In genomic region chr19:35246466-35247096, GRCh38 we compare ENCODE assay signal across 21 cellular contexts. TPM values are rescaled to one million over a fixed set of nuclear protein-coding genes. Genes with fewer than 3 reads are reported as not detected.
DNase-seq lines count a peak whose midpoint lies in the region; ATAC-seq, FAIRE-seq and TF ChIP-seq lines count a peak whose summit lies in the region.
"Had no signal": no experiment of that assay in that cellular context is flagged by ENCODE, and none has a peak within 500 bp of the region (broad histone marks: within the 10 kb centered on the region; RNA-seq: fewer than 3 reads in every experiment).

No MANE protein-coding gene starts in this region.

- peak overlapping the region; percentile 92 for H3K4me3 Mint-ChIP-seq in MCF 10A (ENCODE audit: unreplicated experiment)
- H3K4me3 Mint-ChIP-seq in type B pancreatic cell, result peak overlapping the region; percentile 61

- peaks cover 10 to 27% of the 10 kb centered on the region in 2 experiments for H3K79me2 ChIP-seq in H1 (ENCODE audit: control insufficient read depth in 1 of 2, insufficient read depth in 2 of 2, low read length in 2 of 2)

- no peak overlapping the region for H4K5ac ChIP-seq in H1 (ENCODE audit: insufficient read length, low read depth, low read length)

- no peak overlapping the region for H3K4ac ChIP-seq in H1 (replicated peaks; ENCODE audit: insufficient read length, low read depth, low read length)

- H3K9me3 Mint-ChIP-seq in MCF 10A (ENCODE audit: unreplicated experiment) (peaks cover 8% of the 10 kb centered on the region), type B pancreatic cell (no peaks in the 10 kb centered on the region)

- H3K9me3 ChIP-seq in breast epithelium (no peaks in the 10 kb centered on the region), Panc1 (ENCODE audit: control insufficient read depth, insufficient read depth, low read depth, low read length) (no peaks in the 10 kb centered on the region; the same call in 1 of the 2 replicates), H1 (ENCODE audit: insufficient read depth in 2 of 2, low read depth in 1 of 2, low read length in 1 of 2) (no peaks in the 10 kb centered on the region)

- H3K27ac ChIP-seq in breast epithelium (no peak overlapping the region), Panc1 (ENCODE audit: low read length) (peak overlapping the region; percentile 85; the same call in 1 of the 2 replicates), H1 (ENCODE audit: low read depth, low read length) (peak overlapping the region; percentile 100; the same call in 1 of the 2 replicates)

- WGBS in H1 (ENCODE audit: extremely low coverage in 1 of 2, insufficient coverage in 1 of 2, insufficient read length in 1 of 2, insufficient replicate concordance in 2 of 2, low coverage in 1 of 2, low lambda C conversion rate in 2 of 2, missing lambda C conversion rate in 1 of 2), 2 experiments, result 90% methylated on average over 4 of the region's 4 CpGs; no CpG with 5 or more reads in 1 of the 2 experiments

- peak overlapping the region in 1 of 2 experiments; percentile 83; a peak in 2 of 4 replicates for H3K4me2 ChIP-seq in H1 (ENCODE audit: insufficient read depth in 1 of 2, low read depth in 2 of 2, low read length in 2 of 2)

- H4K8ac ChIP-seq in H1 (ENCODE audit: extremely low read depth, insufficient read depth, low read length), result no peak overlapping the region

- H2AK5ac ChIP-seq in H1 (ENCODE audit: low read depth, low read length), result no peak overlapping the region

- H3K79me1 ChIP-seq in H1 (ENCODE audit: low read depth, low read length), result peaks cover 2% of the 10 kb centered on the region; the same call in 1 of the 2 replicates

- no peaks in the 10 kb centered on the region for H3K27me3 ChIP-seq in breast epithelium
- H3K27me3 ChIP-seq in Panc1 (ENCODE audit: control insufficient read depth, insufficient read depth, low read length), result peaks cover 29% of the 10 kb centered on the region
- no peaks in the 10 kb centered on the region for H3K27me3 ChIP-seq in H1 (replicated peaks in 1 of 4; ENCODE audit: control insufficient read depth in 3 of 4, extremely low read depth in 1 of 4, insufficient read depth in 3 of 4, low read length in 3 of 4)

- POLR2A ChIA-PET in MCF 10A (lab: Yijun Ruan, JAX) (no interaction called here), Panc1 (lab: Charles Lee) (no interaction called here), H1 (lab: Charles Lee; ENCODE audit: partially characterized antibody) (no interaction called here)

- no peak overlapping the region for H3K14ac ChIP-seq in H1 (ENCODE audit: insufficient read length)

- H2AFZ ChIP-seq in H1 (ENCODE audit: low read length), result no peak overlapping the region

- H2BK20ac ChIP-seq in H1 (ENCODE audit: low read length), result peak overlapping the region; percentile 76; the same call in 1 of the 2 replicates

- peaks cover 13 to 14% of the 10 kb centered on the region in 2 experiments for H4K20me1 ChIP-seq in H1 (replicated peaks in 1 of 2; ENCODE audit: control insufficient read depth in 1 of 2, insufficient read depth in 2 of 2, low read length in 2 of 2)

- H3K4me1 Mint-ChIP-seq in MCF 10A (ENCODE audit: insufficient read depth, unreplicated experiment) (peaks cover 16% of the 10 kb centered on the region), type B pancreatic cell (ENCODE audit: unreplicated experiment) (peaks cover 13% of the 10 kb centered on the region)

- no peak for TF ChIP-seq RAD21 in H1 (IDR thresholded peaks at IDR 0.05 in 1 of 2, conservative IDR thresholded peaks at IDR 0.05 in 1 of 2; ENCODE audit: low read depth in 2 of 2, low read length in 2 of 2)

- H3K36me3 Mint-ChIP-seq in MCF 10A (ENCODE audit: insufficient read depth, unreplicated experiment) (peaks cover 13% of the 10 kb centered on the region), type B pancreatic cell (no peaks in the 10 kb centered on the region)

- no peak overlapping the region for H2BK5ac ChIP-seq in H1 (ENCODE audit: low read depth, low read length)

- intact Hi-C loops in MCF 10A (cut with micrococcal nuclease), result loop anchor here (10.0 kb wide), 1 partner anchor 182 kb away; no protein-coding TSS in a partner anchor
- intact Hi-C loops in breast epithelium (cut with DNase I; ENCODE audit: low total_unique reads), result no loop called here
- intact Hi-C loops in Panc1 (cut with micrococcal nuclease; ENCODE audit: unreplicated experiment), result no loop called here

- H3K56ac ChIP-seq in H1 (replicated peaks; ENCODE audit: insufficient read length, low read depth, low read length), result no peak overlapping the region

- in situ Hi-C loops in Panc1 (cut with HindIII; ENCODE audit: low pct_unique_long_range_greater_than_20kb, low sequenced_read_pairs), result no loop called here

- H3K4me3 ChIP-seq in breast epithelium (no peak overlapping the region), Panc1 (ENCODE audit: low read depth in 2 of 2, low read length in 2 of 2) (no peak overlapping the region), H1 (ENCODE audit: extremely low read depth in 1 of 4, insufficient read depth in 2 of 4, low read depth in 3 of 4, low read length in 4 of 4) (peak overlapping the region in 1 of 4 experiments; percentile 90; a peak in 2 of 8 replicates)

- H3K4me1 ChIP-seq in breast epithelium (peaks cover 0 to 6% of the 10 kb centered on the region in 2 donors), Panc1 (ENCODE audit: control insufficient read depth, insufficient read depth, low read length) (peaks cover 4% of the 10 kb centered on the region; the same call in 1 of the 2 replicates), H1 (replicated peaks in 1 of 4; ENCODE audit: control insufficient read depth in 3 of 4, insufficient read depth in 4 of 4, low read length in 3 of 4) (peaks cover 0 to 8% (median 7%) of the 10 kb centered on the region in 4 experiments; a peak in 6 of 7 replicates)

- CTCF ChIA-PET in MCF 10A (lab: Yijun Ruan, JAX) (no interaction called here), Panc1 (lab: Charles Lee) (no interaction called here), H1 (lab: Charles Lee; ENCODE audit: partially characterized antibody) (no interaction called here)

- TF ChIP-seq POLR2A in breast epithelium (IDR thresholded peaks at IDR 0.05) (no peak), H1 (IDR thresholded peaks at IDR 0.05; ENCODE audit: control extremely low read depth in 1 of 2, low read depth in 2 of 2, low read length in 2 of 2) (no peak)

- H2BK12ac ChIP-seq in H1 (ENCODE audit: low read depth, low read length), result no peak overlapping the region; the same call in 1 of the 2 replicates

- TF ChIP-seq EP300 in H1 (IDR thresholded peaks at IDR 0.05; ENCODE audit: borderline replicate concordance in 1 of 2, low read depth in 2 of 2, low read length in 2 of 2), result no peak

- peaks cover 10% of the 10 kb centered on the region; the same call in 1 of the 2 replicates for H3K23me2 ChIP-seq in H1 (ENCODE audit: low read depth, low read length)

- peak overlapping the region; percentile 70 for H2BK120ac ChIP-seq in H1 (replicated peaks; ENCODE audit: low read depth, low read length)

- H4K91ac ChIP-seq in H1 (replicated peaks; ENCODE audit: insufficient read length, low read length), result no peak overlapping the region

- H2BK15ac ChIP-seq in H1 (ENCODE audit: low read length), result no peak overlapping the region

- no peak overlapping the region for H3K23ac ChIP-seq in H1 (ENCODE audit: insufficient read length)

- H3K9ac ChIP-seq in H1 (replicated peaks in 1 of 4; ENCODE audit: extremely low read depth in 1 of 4, low read depth in 3 of 4, low read length in 3 of 4), result no peak overlapping the region; a peak in 1 of 7 replicates

- BruUV-seq in MCF 10A (replicated peaks; lab: Mats Ljungman, UMichigan) (no TSS peak), Panc1 (replicated peaks; lab: Mats Ljungman, UMichigan) (no TSS peak)

- H3K36me3 ChIP-seq in breast epithelium (no peaks in the 10 kb centered on the region), Panc1 (ENCODE audit: control insufficient read depth, insufficient read depth, low read length) (no peaks in the 10 kb centered on the region; the same call in 1 of the 2 replicates), H1 (ENCODE audit: control insufficient read depth in 2 of 4, insufficient read depth in 4 of 4, low read length in 3 of 4) (peaks cover 6 to 15% (median 11%) of the 10 kb centered on the region in 4 experiments; a peak in 7 of 8 replicates)

- FAIRE-seq in H1 (lab: Jason Lieb, UNC), result no peak
- FAIRE-seq: HepG2 had no signal

- DNase-seq in MCF 10A (ENCODE audit: unreplicated experiment) (no peak), breast epithelium (ENCODE audit: low spot score in 2 of 2) (no peak), Panc1 (ENCODE audit: low read depth, low spot score) (no peak), H1 (ENCODE audit: low read depth in 1 of 2, low spot score in 2 of 2) (no peak), type B pancreatic cell (ENCODE audit: extremely low spot score, unreplicated experiment) (no peak), NCI-H128 (lab: John Stamatoyannopoulos, UW; ENCODE audit: unreplicated experiment) (no peak)
- DNase-seq: activated CD4-positive, alpha-beta T cell treated with anti-CD3 and anti-CD28 coated beads, Interleukin-2, amount 50 U/mL, for 1 hour; activated effector memory CD4-positive, alpha-beta T cell treated with anti-CD3 and anti-CD28 coated beads, Interleukin-2, amount 50 U/mL, for 16 hours; AML-193; DMS53; effector CD8-positive, alpha-beta T cell; hypothalamus; left colon; NCI-H1092; retina had no signal

- TF ChIP-seq CTCF in MCF 10A (IDR thresholded peaks at IDR 0.05; ENCODE audit: unreplicated experiment) (no peak), breast epithelium (IDR thresholded peaks at IDR 0.05) (no peak), Panc1 (IDR thresholded peaks at IDR 0.05) (no peak), H1 (IDR thresholded peaks at IDR 0.05; ENCODE audit: control extremely low read depth in 1 of 3, insufficient read depth in 1 of 3, low read depth in 1 of 3, low read length in 3 of 3) (no peak), type B pancreatic cell (conservative IDR thresholded peaks at IDR 0.05) (no peak)

- ATAC-seq in Panc1, result no peak
- ATAC-seq in HG02870 (IDR thresholded peaks at IDR 0.05; ENCODE audit: unreplicated experiment), result no peak
- no peak for ATAC-seq in GM18498 (IDR thresholded peaks at IDR 0.05; ENCODE audit: unreplicated experiment)
- ATAC-seq: HepG2, left colon, Right ventricle myocardium inferior had no signal

- no peak overlapping the region for H3K18ac ChIP-seq in H1 (ENCODE audit: extremely low read depth, low read length)

- peaks cover 6% of the 10 kb centered on the region for H3K27me3 Mint-ChIP-seq in MCF 10A (ENCODE audit: insufficient read depth, unreplicated experiment)
- peaks cover 65% of the 10 kb centered on the region for H3K27me3 Mint-ChIP-seq in type B pancreatic cell

- no peak overlapping the region for H3K27ac Mint-ChIP-seq in MCF 10A (ENCODE audit: low read depth, unreplicated experiment)
- H3K27ac Mint-ChIP-seq in type B pancreatic cell, result peak overlapping the region; percentile 98

RNA-seq across cellular contexts. Expression of gene LSR, which starts 2.2 kb away (rescaled TPM):
- total RNA-seq in MCF 10A (2022), result 60.6 and 64.1 TPM in 2 replicates
- 10 to 100 TPM in 2 of 3 donors, 1 to 10 TPM in 1; 3.7 to 37.5 (median 35.1) TPM for total RNA-seq in breast epithelium
- 64.7 TPM for total RNA-seq in Panc1 (2021; ENCODE audit: unreplicated experiment)
- 124 TPM for polyA plus RNA-seq in Panc1 (2012; ENCODE audit: insufficient read length)
- total RNA-seq in H1 (2021; fragmentation: NEBNext Ultra II Directional; extraction: Animal tissue kit (Norgen Biotek cat#: 25700)), result 159 and 166 TPM in 2 replicates
- polyA plus RNA-seq in H1 (2011; rRNA removed), result 186 and 296 TPM in 2 replicates
- polyA plus RNA-seq in H1 (2011; cell fraction: cytosol; rRNA removed), result 106 TPM
- polyA plus RNA-seq in H1 (2011; cell fraction: nucleus; rRNA removed), result 204 TPM
- polyA plus RNA-seq in H1 (2012, experiment 1 of 2), result 145 to 238 TPM (median 230 TPM) in 4 replicates
- 175 TPM for polyA plus RNA-seq in H1 (2012, experiment 2 of 2)
- 208 TPM for polyA plus RNA-seq in H1 (2013, experiment 1 of 2)
- 218 TPM for polyA plus RNA-seq in H1 (2013, experiment 2 of 2)
- polyA minus RNA-seq in H1 (2011; rRNA and poly(A)+ RNA removed), result 87.1 and 93.1 TPM in 2 replicates
- polyA minus RNA-seq in H1 (2011; cell fraction: cytosol; rRNA and poly(A)+ RNA removed), result 222 TPM
- polyA minus RNA-seq in H1 (2011; cell fraction: nucleus; rRNA and poly(A)+ RNA removed), result 191 TPM
- 78.5 and 155 TPM in 2 replicates for total RNA-seq in type B pancreatic cell (ENCODE audit: low replicate concordance)

RNA-seq across cellular contexts. Expression of gene FAM187B, which starts 18.0 kb away (rescaled TPM):
- total RNA-seq in MCF 10A (2022) (not detected in 2 replicates), breast epithelium (under 1 TPM in 1 of 3 donors, not detected in 2; 0.44 TPM), Panc1 (2021; ENCODE audit: unreplicated experiment) (not detected), type B pancreatic cell (ENCODE audit: low replicate concordance) (not detected in 2 replicates)
- polyA plus RNA-seq in Panc1 (2012; ENCODE audit: insufficient read length), result not detected
- total RNA-seq in H1 (2021; fragmentation: NEBNext Ultra II Directional; extraction: Animal tissue kit (Norgen Biotek cat#: 25700)), result not detected in 2 replicates
- polyA plus RNA-seq in H1 (2011; rRNA removed), result 0.09 TPM in 1 of 2 replicates, not detected in the other
- 0.06 TPM for polyA plus RNA-seq in H1 (2011; cell fraction: cytosol; rRNA removed)
- polyA plus RNA-seq in H1 (2011; cell fraction: nucleus; rRNA removed), result 0.19 TPM
- not detected in 4 replicates for polyA plus RNA-seq in H1 (2012, experiment 1 of 2)
- polyA plus RNA-seq in H1 (2012, experiment 2 of 2), result not detected
- not detected for polyA plus RNA-seq in H1 (2013, experiment 1 of 2)
- not detected for polyA plus RNA-seq in H1 (2013, experiment 2 of 2)
- polyA minus RNA-seq in H1 (2011; rRNA and poly(A)+ RNA removed), result not detected in 2 replicates
- not detected for polyA minus RNA-seq in H1 (2011; cell fraction: cytosol; rRNA and poly(A)+ RNA removed)
- polyA minus RNA-seq in H1 (2011; cell fraction: nucleus; rRNA and poly(A)+ RNA removed), result not detected
- total RNA-seq: HepG2, left colon, myocyte, Right ventricle myocardium inferior, subcutaneous adipose tissue had no signal
- polyA plus RNA-seq: HepG2 had no signal

RNA-seq across cellular contexts. Expression of gene USF2, which starts 22.2 kb away (rescaled TPM):
- 81.6 and 95.7 TPM in 2 replicates for total RNA-seq in MCF 10A (2022)
- 100 to 1,000 TPM in 1 of 3 donors, 10 to 100 TPM in 2; 72.7 to 117 (median 77.3) TPM for total RNA-seq in breast epithelium
- total RNA-seq in Panc1 (2021; ENCODE audit: unreplicated experiment), result 121 TPM
- 261 TPM for polyA plus RNA-seq in Panc1 (2012; ENCODE audit: insufficient read length)
- 109 and 113 TPM in 2 replicates for total RNA-seq in H1 (2021; fragmentation: NEBNext Ultra II Directional; extraction: Animal tissue kit (Norgen Biotek cat#: 25700))
- polyA plus RNA-seq in H1 (2011; rRNA removed), result 74.1 and 119 TPM in 2 replicates
- polyA plus RNA-seq in H1 (2011; cell fraction: cytosol; rRNA removed), result 142 TPM
- 268 TPM for polyA plus RNA-seq in H1 (2011; cell fraction: nucleus; rRNA removed)
- polyA plus RNA-seq in H1 (2012, experiment 1 of 2), result 112 to 133 TPM (median 125 TPM) in 4 replicates
- polyA plus RNA-seq in H1 (2012, experiment 2 of 2), result 90.5 TPM
- polyA plus RNA-seq in H1 (2013, experiment 1 of 2), result 70.6 TPM
- polyA plus RNA-seq in H1 (2013, experiment 2 of 2), result 72.7 TPM
- 29.0 and 60.8 TPM in 2 replicates for polyA minus RNA-seq in H1 (2011; rRNA and poly(A)+ RNA removed)
- 79.1 TPM for polyA minus RNA-seq in H1 (2011; cell fraction: cytosol; rRNA and poly(A)+ RNA removed)
- 82.7 TPM for polyA minus RNA-seq in H1 (2011; cell fraction: nucleus; rRNA and poly(A)+ RNA removed)
- total RNA-seq in type B pancreatic cell (ENCODE audit: low replicate concordance), result 107 and 133 TPM in 2 replicates

RNA-seq across cellular contexts. Expression of gene HAMP, which starts 35.7 kb away (rescaled TPM):
- total RNA-seq in MCF 10A (2022), result not detected in 2 replicates
- total RNA-seq in breast epithelium, result 1 to 10 TPM in 1 of 3 donors, not detected in 2; 1.5 TPM
- 0.31 TPM for total RNA-seq in Panc1 (2021; ENCODE audit: unreplicated experiment)
- polyA plus RNA-seq in Panc1 (2012; ENCODE audit: insufficient read length), result not detected
- not detected in 2 replicates for total RNA-seq in H1 (2021; fragmentation: NEBNext Ultra II Directional; extraction: Animal tissue kit (Norgen Biotek cat#: 25700))
- 0.06 and 0.08 TPM in 2 replicates for polyA plus RNA-seq in H1 (2011; rRNA removed)
- not detected for polyA plus RNA-seq in H1 (2011; cell fraction: cytosol; rRNA removed)
- polyA plus RNA-seq in H1 (2011; cell fraction: nucleus; rRNA removed), result not detected
- polyA plus RNA-seq in H1 (2012, experiment 1 of 2), result 0.20 TPM in 1 of 4 replicates, not detected in the others
- polyA plus RNA-seq in H1 (2012, experiment 2 of 2), result not detected
- polyA plus RNA-seq in H1 (2013, experiment 1 of 2), result 0.12 TPM
- polyA plus RNA-seq in H1 (2013, experiment 2 of 2), result 0.07 TPM
- not detected in 2 replicates for polyA minus RNA-seq in H1 (2011; rRNA and poly(A)+ RNA removed)
- polyA minus RNA-seq in H1 (2011; cell fraction: cytosol; rRNA and poly(A)+ RNA removed), result not detected
- polyA minus RNA-seq in H1 (2011; cell fraction: nucleus; rRNA and poly(A)+ RNA removed), result not detected
- total RNA-seq in type B pancreatic cell (ENCODE audit: low replicate concordance), result 0.59 and 1.2 TPM in 2 replicates
- total RNA-seq: left colon, myocyte, Right ventricle myocardium inferior, subcutaneous adipose tissue had no signal

RNA-seq across cellular contexts. Expression of gene MAG, which starts 45.4 kb away (rescaled TPM):
- not detected in 2 replicates for total RNA-seq in MCF 10A (2022)
- 1 to 10 TPM in 1 of 3 donors, not detected in 2; 4.2 TPM for total RNA-seq in breast epithelium
- total RNA-seq in Panc1 (2021; ENCODE audit: unreplicated experiment), result not detected
- polyA plus RNA-seq in Panc1 (2012; ENCODE audit: insufficient read length), result not detected
- total RNA-seq in H1 (2021; fragmentation: NEBNext Ultra II Directional; extraction: Animal tissue kit (Norgen Biotek cat#: 25700)), result 0.46 and 1.3 TPM in 2 replicates
- 0.20 and 0.72 TPM in 2 replicates for polyA plus RNA-seq in H1 (2011; rRNA removed)
- 0.41 TPM for polyA plus RNA-seq in H1 (2011; cell fraction: cytosol; rRNA removed)
- polyA plus RNA-seq in H1 (2011; cell fraction: nucleus; rRNA removed), result 1.7 TPM
- polyA plus RNA-seq in H1 (2012, experiment 1 of 2), result 0.22 to 0.74 TPM (median 0.54 TPM) in 4 replicates
- 0.28 TPM for polyA plus RNA-seq in H1 (2012, experiment 2 of 2)
- 1.4 TPM for polyA plus RNA-seq in H1 (2013, experiment 1 of 2)
- polyA plus RNA-seq in H1 (2013, experiment 2 of 2), result 1.3 TPM
- polyA minus RNA-seq in H1 (2011; rRNA and poly(A)+ RNA removed), result 0.25 and 0.90 TPM in 2 replicates
- not detected for polyA minus RNA-seq in H1 (2011; cell fraction: cytosol; rRNA and poly(A)+ RNA removed)
- not detected for polyA minus RNA-seq in H1 (2011; cell fraction: nucleus; rRNA and poly(A)+ RNA removed)
- total RNA-seq in type B pancreatic cell (ENCODE audit: low replicate concordance), result 2.1 TPM in 1 of 2 replicates, not detected in the other
- total RNA-seq: left colon, myocyte, Right ventricle myocardium inferior, subcutaneous adipose tissue had no signal

Comparison
In these comparisons a context has a peak if more than half of its experiments do, and no peak if none do; other contexts are left out.
1. H3K27ac ChIP-seq: peak in Panc1 (single experiment) and H1 (single experiment); none in breast epithelium (0 of 2).